Comparison of ENCODE assay signal across 9 cellular contexts in genomic region chr22:26550498-26551033, GRCh38. TPM values are rescaled to one million over a fixed set of nuclear protein-coding genes. Genes with fewer than 3 reads are reported as not detected.
A peak's percentile ranks its signal among the peaks of the same experiment; 100 is the strongest.
DNase-seq lines count a peak whose midpoint lies in the region; ATAC-seq and TF ChIP-seq lines count a peak whose summit lies in the region.
"Had no signal": no experiment of that assay in that cellular context is flagged by ENCODE, and none has a peak within 500 bp of the region (broad histone marks: within the 10 kb centered on the region; RNA-seq: fewer than 3 reads in every experiment).

No MANE protein-coding gene starts in this region.

- WGBS in testis, 2 donors = 56 to 61% methylated on average over 3 to 8 of the region's 8 CpGs

- H3K27me3 ChIP-seq in brain microvascular endothelial cell (replicated peaks) (no peaks in the 10 kb centered on the region), testis (no peaks in the 10 kb centered on the region)

- no peaks in the 10 kb centered on the region for H3K9me3 Mint-ChIP-seq in T-helper 2 cell treated with Interferon-gamma antibody and Interleukin-4, amounts not matched to agents 5 μg/mL and 100 μg/mL, for 36 hours

- TF ChIP-seq CTCF in brain microvascular endothelial cell (IDR thresholded peaks at IDR 0.05; ENCODE audit: low read depth, low read length, missing control alignments) = no peak
- no peak for TF ChIP-seq CTCF in testis (IDR thresholded peaks at IDR 0.05)

- peaks cover 8% of the 10 kb centered on the region for H3K36me3 Mint-ChIP-seq in T-helper 2 cell treated with Interferon-gamma antibody and Interleukin-4, amounts not matched to agents 5 μg/mL and 100 μg/mL, for 36 hours (ENCODE audit: low read depth)

- H3K27me3 Mint-ChIP-seq in T-helper 2 cell treated with Interferon-gamma antibody and Interleukin-4, amounts not matched to agents 5 μg/mL and 100 μg/mL, for 36 hours (ENCODE audit: low read depth) = no peaks in the 10 kb centered on the region

- H3K4me3 ChIP-seq in brain microvascular endothelial cell (ENCODE audit: low read depth, low read length) = no peak overlapping the region
- H3K4me3 ChIP-seq in testis = no peak overlapping the region

- peaks cover 17% of the 10 kb centered on the region for H3K4me1 ChIP-seq in testis

- H3K9me3 ChIP-seq in testis = no peaks in the 10 kb centered on the region

- H3K4me3 Mint-ChIP-seq in T-helper 2 cell treated with Interferon-gamma antibody and Interleukin-4, amounts not matched to agents 5 μg/mL and 100 μg/mL, for 36 hours = no peak overlapping the region

- intact Hi-C loops in testis (cut with DNase I; ENCODE audit: low total_unique reads) = no loop called here

- no peak for TF ChIP-seq POLR2A in testis (IDR thresholded peaks at IDR 0.05)

- in situ Hi-C loops in brain microvascular endothelial cell (cut with HindIII; ENCODE audit: low pct_ligation_motif_present, low sequenced_read_pairs) = no loop called here

- DNase-seq in HT1080 (ENCODE audit: low read depth) = peak; percentile 98
- DNase-seq in brain microvascular endothelial cell = peak; percentile 87
- DNase-seq in kidney glomerular epithelial cell (lab: John Stamatoyannopoulos, UW) = peak; percentile 53
- DNase-seq in testis = peak; percentile 73
- no peak for DNase-seq in T-helper 2 cell treated with Interferon-gamma antibody and Interleukin-4, amounts not matched to agents 5 μg/mL and 100 μg/mL, for 36 hours (ENCODE audit: low spot score)
- no peak for DNase-seq in DMS53 (lab: John Stamatoyannopoulos, UW)
- DNase-seq in cerebellar nuclear complex (lab: John Stamatoyannopoulos, UW) = no peak
- DNase-seq: MM.1S had no signal

- ATAC-seq in HG03457 (IDR thresholded peaks at IDR 0.05; ENCODE audit: unreplicated experiment) = no peak

- H3K36me3 ChIP-seq in brain microvascular endothelial cell (replicated peaks) (peaks cover 3% of the 10 kb centered on the region), testis (ENCODE audit: low read depth, missing control alignments) (no peaks in the 10 kb centered on the region)

- H3K27ac ChIP-seq in brain microvascular endothelial cell (peak overlapping the region; percentile 73), testis (peak overlapping the region; percentile 1 to 45)

- no peak overlapping the region for H3K27ac Mint-ChIP-seq in T-helper 2 cell treated with Interferon-gamma antibody and Interleukin-4, amounts not matched to agents 5 μg/mL and 100 μg/mL, for 36 hours

- peaks cover 13% of the 10 kb centered on the region for H3K4me1 Mint-ChIP-seq in T-helper 2 cell treated with Interferon-gamma antibody and Interleukin-4, amounts not matched to agents 5 μg/mL and 100 μg/mL, for 36 hours (ENCODE audit: low read depth)

RNA-seq across cellular contexts. Expression of gene TFIP11, which starts 38.3 kb away (rescaled TPM):
- 41.9 and 44.7 TPM in 2 replicates for total RNA-seq in HT1080 (2014; rRNA removed; shearing (Covaris generic))
- 18.2 and 20.1 TPM in 2 replicates for polyA plus RNA-seq in HT1080 (2015; cell fraction: cytosol; rRNA removed)
- polyA plus RNA-seq in HT1080 (2015; cell fraction: nucleus; rRNA removed) = 68.2 and 71.1 TPM in 2 replicates
- total RNA-seq in testis = 10 to 100 TPM; 44.3 to 51.3 TPM
- 100 TPM for polyA plus RNA-seq in testis (ENCODE audit: insufficient read depth, low read depth, low replicate concordance)

RNA-seq across cellular contexts. Expression of gene TPST2, which starts 39.4 kb away (rescaled TPM):
- 42.6 and 50.1 TPM in 2 replicates for total RNA-seq in HT1080 (2014; rRNA removed; shearing (Covaris generic))
- 39.2 and 40.2 TPM in 2 replicates for polyA plus RNA-seq in HT1080 (2015; cell fraction: cytosol; rRNA removed)
- polyA plus RNA-seq in HT1080 (2015; cell fraction: nucleus; rRNA removed) = 22.5 and 28.3 TPM in 2 replicates
- total RNA-seq in testis = 100 to 1,000 TPM; 169 to 218 TPM
- polyA plus RNA-seq in testis (ENCODE audit: insufficient read depth, low read depth, low replicate concordance) = 32.8 TPM

Comparison
In these comparisons a context has a peak if more than half of its experiments do, and no peak if none do; other contexts are left out.
1. DNase-seq: peak in HT1080 (single experiment), brain microvascular endothelial cell (single experiment), kidney glomerular epithelial cell (single experiment) and testis (single experiment); none in T-helper 2 cell treated with Interferon-gamma antibody and Interleukin-4, amounts not matched to agents 5 μg/mL and 100 μg/mL, for 36 hours (single experiment), DMS53 (single experiment) and cerebellar nuclear complex (0 of 2).